In genomic region chr7:141737836-141738591, GRCh38 we compare ENCODE assay signal across 1 cellular context.
TF ChIP-seq lines count a peak whose summit lies in the region.

SSBP1 (plus strand) TSS chr7:141738358; CDS start chr7:141739167, 809 bp downstream.

TF ChIP-seq in GM12878, 131 proteins besides CTCF, POLR2A, EP300 and RAD21 (continued from another document and continues in another):
- peak; percentile 64 for TF ChIP-seq ZNF687 (IDR thresholded peaks at IDR 0.05)
- no peak for TF ChIP-seq NR2C2 (IDR thresholded peaks at IDR 0.05; ENCODE audit: borderline replicate concordance, control insufficient read depth, insufficient read length, low read depth)
- TF ChIP-seq RELB (IDR thresholded peaks at IDR 0.05; ENCODE audit: low read depth): peak; percentile 98
- TF ChIP-seq PKNOX1 (IDR thresholded peaks at IDR 0.05): peak; percentile 69
- peak; percentile 96 for TF ChIP-seq IKZF1 (conservative IDR thresholded peaks at IDR 0.05)
- TF ChIP-seq MLLT1 (IDR thresholded peaks at IDR 0.05): peak; percentile 66
- 0 out of 2 replicates have a peak, but pooled peaks have one; percentile 28 for TF ChIP-seq TCF12 (IDR thresholded peaks at IDR 0.05; ENCODE audit: low read depth, low read length)
- peak; percentile 51 for TF ChIP-seq PBX3 (IDR thresholded peaks at IDR 0.05; ENCODE audit: insufficient replicate concordance, low read depth, low read length)
- no peak for TF ChIP-seq RCOR1 (conservative IDR thresholded peaks at IDR 0.05; ENCODE audit: low read depth, low read length)
- no peak for TF ChIP-seq CBX3 (IDR thresholded peaks at IDR 0.05; ENCODE audit: borderline replicate concordance, low read depth)
- TF ChIP-seq IRF3 (IDR thresholded peaks at IDR 0.05): 0 out of 2 replicates have a peak, but pooled peaks have one; percentile 4
- TF ChIP-seq ZBTB4 (CRISPR knock-in tag; IDR thresholded peaks at IDR 0.05): no peak
- peak; percentile 97 for TF ChIP-seq SMARCA5 (IDR thresholded peaks at IDR 0.05)
- TF ChIP-seq CHD1 (IDR thresholded peaks at IDR 0.05; ENCODE audit: low read depth, low read length): no peak
- 0 out of 2 replicates have a peak, but pooled peaks have one; percentile 33 for TF ChIP-seq BMI1 (IDR thresholded peaks at IDR 0.05; ENCODE audit: borderline replicate concordance)
- TF ChIP-seq YY1 (IDR thresholded peaks at IDR 0.05; ENCODE audit: low read depth, low read length): peak; percentile 89
- TF ChIP-seq ZNF207 (IDR thresholded peaks at IDR 0.05; ENCODE audit: borderline replicate concordance): peak; percentile 100
- no peak for TF ChIP-seq ZNF592 (IDR thresholded peaks at IDR 0.05)
- no peak for TF ChIP-seq RBBP5 (conservative IDR thresholded peaks at IDR 0.05)
- TF ChIP-seq PAX5 (IDR thresholded peaks at IDR 0.05; ENCODE audit: borderline replicate concordance, low read depth, low read length): peak; percentile 49; the same call in 1 of the 2 replicates
- TF ChIP-seq EED (IDR thresholded peaks at IDR 0.05; ENCODE audit: low read depth): peak; percentile 86
- TF ChIP-seq TBL1XR1 (IDR thresholded peaks at IDR 0.05; ENCODE audit: low read depth, low read length): no peak; the same call in none of the 2 replicates
- TF ChIP-seq ZBED1 (IDR thresholded peaks at IDR 0.05; ENCODE audit: borderline replicate concordance): peak; percentile 41; the same call in 1 of the 2 replicates
- peak; percentile 99 for TF ChIP-seq CBX5 (IDR thresholded peaks at IDR 0.05; ENCODE audit: low read depth)
- peak; percentile 75 for TF ChIP-seq ATF7 (IDR thresholded peaks at IDR 0.05; ENCODE audit: low read depth)
- peak; percentile 96 for TF ChIP-seq CREB1 (IDR thresholded peaks at IDR 0.05; ENCODE audit: low read depth)
- TF ChIP-seq CEBPB (IDR thresholded peaks at IDR 0.05; ENCODE audit: borderline replicate concordance in 1 of 2, low read depth in 2 of 2, low read length in 2 of 2): 0 out of 4 replicates have a peak, but pooled peaks of 1 of the 2 experiments have one; percentile 23
- peak; percentile 98 for TF ChIP-seq PML (IDR thresholded peaks at IDR 0.05; ENCODE audit: low read length)
- TF ChIP-seq CBFB (IDR thresholded peaks at IDR 0.05; ENCODE audit: low read depth): 0 out of 2 replicates have a peak, but pooled peaks have one; percentile 49
- peak; percentile 32; the same call in 1 of the 2 replicates for TF ChIP-seq SREBF2 (IDR thresholded peaks at IDR 0.05; ENCODE audit: low read length)
- TF ChIP-seq RB1 (IDR thresholded peaks at IDR 0.05; ENCODE audit: borderline replicate concordance): peak; percentile 94; the same call in 1 of the 2 replicates
- TF ChIP-seq SKIL (IDR thresholded peaks at IDR 0.05; ENCODE audit: low read depth, poor library complexity, severe bottlenecking): peak; percentile 90
- TF ChIP-seq KDM1A (IDR thresholded peaks at IDR 0.05; ENCODE audit: borderline replicate concordance): no peak
- no peak for TF ChIP-seq ZNF622 (IDR thresholded peaks at IDR 0.05)
- peak; percentile 76; the same call in 1 of the 2 replicates for TF ChIP-seq TARDBP (IDR thresholded peaks at IDR 0.05; ENCODE audit: borderline replicate concordance)
- TF ChIP-seq SPI1 (IDR thresholded peaks at IDR 0.05; ENCODE audit: borderline replicate concordance, insufficient read depth, low read depth, low read length): peak; percentile 52; the same call in 1 of the 2 replicates
